Comparison of ENCODE assay signal across 28 cellular contexts in genomic region chr1:230679854-230680253, GRCh38. TPM values are rescaled to one million over a fixed set of nuclear protein-coding genes. Genes with fewer than 3 reads are reported as not detected.
"Had no signal": no experiment of that assay in that cellular context is flagged by ENCODE, and none has a peak within 500 bp of the region (broad histone marks: within the 10 kb centered on the region; RNA-seq: fewer than 3 reads in every experiment).

No MANE protein-coding gene starts in this region.

- H3K27ac ChIP-seq: foreskin keratinocyte, left lung, thoracic aorta, upper lobe of left lung had no signal

- DNase-seq: activated B cell treated with CpG ODN at 0.5 μM for 24 hours; activated CD4-positive, alpha-beta T cell treated with anti-CD3 and anti-CD28 coated beads for 36 hours; activated CD4-positive, alpha-beta T cell treated with anti-CD3 and anti-CD28 coated beads, Interleukin-2, amount 50 U/mL, for 4 hours; activated CD8-positive, alpha-beta memory T cell treated with anti-CD3 and anti-CD28 coated beads for 24 hours; activated CD8-positive, alpha-beta memory T cell treated with anti-CD3 and anti-CD28 coated beads, Interleukin-2, amount 50 U/mL, for 4 hours; activated effector memory CD4-positive, alpha-beta T cell treated with Interleukin-2 at 50 U/mL for 16 hours; activated naive CD4-positive, alpha-beta T cell treated with anti-CD3 and anti-CD28 coated beads, Interleukin-2, amount 10 ng/mL, durations not matched to agents 7 days and 5 days; activated T-cell treated with anti-CD3 and anti-CD28 coated beads, Interleukin-2, amount 50 U/mL, for 24 hours; effector CD8-positive, alpha-beta T cell; erythroblast; foreskin keratinocyte; immature natural killer cell; left lung; naive B cell; occipital lobe; small intestine; stimulated activated CD4-positive, alpha-beta T cell treated with anti-CD3 and anti-CD28 coated beads, Interleukin-2, amount 100 ng/mL, for 24 hours; T1000; upper lobe of left lung had no signal

- FAIRE-seq: small intestine had no signal

- H3K9me3 ChIP-seq: left lung, thoracic aorta, upper lobe of left lung had no signal

- H3K4me3 Mint-ChIP-seq: activated B cell treated with CpG ODN at 0.5 μM for 24 hours; activated CD4-positive, alpha-beta T cell treated with anti-CD3 and anti-CD28 coated beads for 36 hours; activated naive CD4-positive, alpha-beta T cell treated with anti-CD3 and anti-CD28 coated beads, Interleukin-2, amount 10 ng/mL, durations not matched to agents 7 days and 5 days; activated T-cell treated with anti-CD3 and anti-CD28 coated beads, Interleukin-2, amount 50 U/mL, for 24 hours; dendritic cell treated with granulocyte-macrophage colony-stimulating factor and Interleukin-4, amounts not matched to agents 40 ng/mL and 50 ng/mL, for 4 days; immature natural killer cell; naive B cell; neural crest cell; stimulated activated memory B cell treated with anti-CD40 and anti-IgM and Interleukin-4, amounts not matched to agents 10 μg/mL and 1 μg/mL and 100 μg/mL, for 72 hours; T-helper 1 cell treated with Interleukin-12 subunit alpha and Interleukin-12 subunit beta and Interleukin-4 antibody, amounts not matched to agents 30 μg/mL and 1 μg/mL, for 36 hours had no signal

- H3K9me3 Mint-ChIP-seq: activated B cell treated with CpG ODN at 0.5 μM for 24 hours; activated naive CD4-positive, alpha-beta T cell treated with anti-CD3 and anti-CD28 coated beads, Interleukin-2, amount 10 ng/mL, durations not matched to agents 7 days and 5 days; activated T-cell treated with anti-CD3 and anti-CD28 coated beads, Interleukin-2, amount 50 U/mL, for 24 hours; dendritic cell treated with granulocyte-macrophage colony-stimulating factor and Interleukin-4, amounts not matched to agents 40 ng/mL and 50 ng/mL, for 4 days; immature natural killer cell; naive B cell; stimulated activated memory B cell treated with anti-CD40 and anti-IgM and Interleukin-4, amounts not matched to agents 10 μg/mL and 1 μg/mL and 100 μg/mL, for 72 hours; T-helper 1 cell treated with Interleukin-12 subunit alpha and Interleukin-12 subunit beta and Interleukin-4 antibody, amounts not matched to agents 30 μg/mL and 1 μg/mL, for 36 hours had no signal

- H3K27ac Mint-ChIP-seq: activated B cell treated with CpG ODN at 0.5 μM for 24 hours; activated CD4-positive, alpha-beta T cell treated with anti-CD3 and anti-CD28 coated beads for 36 hours; activated naive CD4-positive, alpha-beta T cell treated with anti-CD3 and anti-CD28 coated beads, Interleukin-2, amount 10 ng/mL, durations not matched to agents 7 days and 5 days; dendritic cell treated with granulocyte-macrophage colony-stimulating factor and Interleukin-4, amounts not matched to agents 40 ng/mL and 50 ng/mL, for 4 days; stimulated activated memory B cell treated with anti-CD40 and anti-IgM and Interleukin-4, amounts not matched to agents 10 μg/mL and 1 μg/mL and 100 μg/mL, for 72 hours; T-helper 1 cell treated with Interleukin-12 subunit alpha and Interleukin-12 subunit beta and Interleukin-4 antibody, amounts not matched to agents 30 μg/mL and 1 μg/mL, for 36 hours had no signal

- H3K79me2 ChIP-seq: hepatocyte had no signal

- H3K4me1 Mint-ChIP-seq: activated B cell treated with CpG ODN at 0.5 μM for 24 hours; activated CD4-positive, alpha-beta T cell treated with anti-CD3 and anti-CD28 coated beads for 36 hours; neural crest cell; stimulated activated memory B cell treated with anti-CD40 and anti-IgM and Interleukin-4, amounts not matched to agents 10 μg/mL and 1 μg/mL and 100 μg/mL, for 72 hours had no signal

- ATAC-seq: activated CD4-positive, alpha-beta T cell treated with anti-CD3 and anti-CD28 coated beads for 36 hours; foreskin keratinocyte; left lung; sciatic nerve; stimulated activated memory B cell treated with anti-CD40 and anti-IgM and Interleukin-4, amounts not matched to agents 10 μg/mL and 1 μg/mL and 100 μg/mL, for 72 hours had no signal

- H3K27me3 Mint-ChIP-seq: activated B cell treated with CpG ODN at 0.5 μM for 24 hours; activated CD4-positive, alpha-beta T cell treated with anti-CD3 and anti-CD28 coated beads for 36 hours; activated naive CD4-positive, alpha-beta T cell treated with anti-CD3 and anti-CD28 coated beads, Interleukin-2, amount 10 ng/mL, durations not matched to agents 7 days and 5 days; activated T-cell treated with anti-CD3 and anti-CD28 coated beads, Interleukin-2, amount 50 U/mL, for 24 hours; dendritic cell treated with granulocyte-macrophage colony-stimulating factor and Interleukin-4, amounts not matched to agents 40 ng/mL and 50 ng/mL, for 4 days; naive B cell; stimulated activated memory B cell treated with anti-CD40 and anti-IgM and Interleukin-4, amounts not matched to agents 10 μg/mL and 1 μg/mL and 100 μg/mL, for 72 hours had no signal

- H3K27me3 ChIP-seq: foreskin keratinocyte, hepatocyte, left lung, upper lobe of left lung had no signal

- H2AFZ ChIP-seq: hepatocyte had no signal

- H3K4me3 ChIP-seq: hepatocyte, left lung, lung, thoracic aorta, upper lobe of left lung had no signal

RNA-seq across cellular contexts. Expression of gene AGT, which starts 34.1 kb away (rescaled TPM):
- total RNA-seq: activated B cell treated with CpG ODN at 0.5 μM for 24 hours; activated CD4-positive, alpha-beta T cell treated with anti-CD3 and anti-CD28 coated beads for 36 hours; foreskin keratinocyte; glomerular endothelial cell had no signal
- polyA plus RNA-seq: foreskin keratinocyte, immature natural killer cell had no signal
